19 cellular contexts compared by ENCODE assay signal in genomic region chr2:200129756-200130462, GRCh38.
"Had no signal": no experiment of that assay in that cellular context is flagged by ENCODE, and none has a peak within 500 bp of the region (broad histone marks: within the 10 kb centered on the region; RNA-seq: fewer than 3 reads in every experiment).

No MANE protein-coding gene starts in this region.

- ATAC-seq: effector memory CD8-positive, alpha-beta T cell; gastroesophageal sphincter had no signal

- H3K27me3 Mint-ChIP-seq: activated naive CD8-positive, alpha-beta T cell treated with anti-CD3 and anti-CD28 coated beads for 36 hours; brain had no signal

- H3K9me3 Mint-ChIP-seq: activated naive CD8-positive, alpha-beta T cell treated with anti-CD3 and anti-CD28 coated beads for 36 hours; activated T-cell treated with anti-CD3 and anti-CD28 coated beads, Interleukin-2, amount 50 U/mL, for 24 hours; effector memory CD8-positive, alpha-beta T cell had no signal

- H3K4me3 ChIP-seq: gastroesophageal sphincter, left ventricle myocardium inferior, prostate gland, sigmoid colon, thoracic aorta had no signal

- H3K36me3 ChIP-seq: gastroesophageal sphincter, left ventricle myocardium inferior, prostate gland, sigmoid colon, thoracic aorta had no signal

- H3K27me3 ChIP-seq: gastroesophageal sphincter, sigmoid colon had no signal

- H3K9me3 ChIP-seq: gastroesophageal sphincter, prostate gland, sigmoid colon, thoracic aorta had no signal

- H3K36me3 Mint-ChIP-seq: activated naive CD8-positive, alpha-beta T cell treated with anti-CD3 and anti-CD28 coated beads for 36 hours; brain had no signal

- H3K4me1 Mint-ChIP-seq: activated CD4-positive, alpha-beta memory T cell treated with anti-CD3 and anti-CD28 coated beads, Interleukin-2, amount 10 ng/mL, durations not matched to agents 7 days and 5 days had no signal

- H3K4me1 ChIP-seq: gastroesophageal sphincter, left ventricle myocardium inferior, prostate gland had no signal

- DNase-seq: activated CD4-positive, alpha-beta memory T cell treated with anti-CD3 and anti-CD28 coated beads, Interleukin-2, amount 10 ng/mL, durations not matched to agents 7 days and 5 days; activated CD4-positive, alpha-beta T cell treated with anti-CD3 and anti-CD28 coated beads for 4 hours; activated naive CD8-positive, alpha-beta T cell treated with anti-CD3 and anti-CD28 coated beads for 36 hours; activated T-cell treated with anti-CD3 and anti-CD28 coated beads, Interleukin-2, amount 50 U/mL, for 24 hours; amygdala; cerebellar nuclear complex; dermis blood vessel endothelial cell; effector memory CD8-positive, alpha-beta T cell; left ventricle myocardium inferior; sigmoid colon; stimulated activated CD4-positive, alpha-beta T cell treated with anti-CD3 and anti-CD28 coated beads, Interleukin-12 subunit alpha, Interleukin-12 subunit beta, amount 100 ng/mL, for 4 hours; stimulated activated CD4-positive, alpha-beta T cell treated with anti-CD3 and anti-CD28 coated beads, Interleukin-2, amount 100 ng/mL, for 24 hours; T-helper 2 cell had no signal

- H3K4me3 Mint-ChIP-seq: activated CD4-positive, alpha-beta memory T cell treated with anti-CD3 and anti-CD28 coated beads, Interleukin-2, amount 10 ng/mL, durations not matched to agents 7 days and 5 days; activated naive CD8-positive, alpha-beta T cell treated with anti-CD3 and anti-CD28 coated beads for 36 hours; activated T-cell treated with anti-CD3 and anti-CD28 coated beads, Interleukin-2, amount 50 U/mL, for 24 hours; brain; effector memory CD8-positive, alpha-beta T cell; nephron; WTC11 had no signal

- H3K27ac Mint-ChIP-seq: activated CD4-positive, alpha-beta memory T cell treated with anti-CD3 and anti-CD28 coated beads, Interleukin-2, amount 10 ng/mL, durations not matched to agents 7 days and 5 days; activated naive CD8-positive, alpha-beta T cell treated with anti-CD3 and anti-CD28 coated beads for 36 hours; activated T-cell treated with anti-CD3 and anti-CD28 coated beads, Interleukin-2, amount 50 U/mL, for 24 hours; effector memory CD8-positive, alpha-beta T cell had no signal

- H3K27ac ChIP-seq: gastroesophageal sphincter, left ventricle myocardium inferior, prostate gland, sigmoid colon, thoracic aorta had no signal
